Comparison of ENCODE assay signal across 25 cellular contexts in genomic region chr11:39177678-39178077, GRCh38.
"Had no signal": no experiment of that assay in that cellular context is flagged by ENCODE, and none has a peak within 500 bp of the region (broad histone marks: within the 10 kb centered on the region; RNA-seq: fewer than 3 reads in every experiment).

No MANE protein-coding gene starts in this region.

- H3K4me2 ChIP-seq: hepatocyte had no signal

- H2AFZ ChIP-seq: hepatocyte had no signal

- H3K4me3 ChIP-seq: colonic mucosa, coronary artery, dorsolateral prefrontal cortex, esophagus muscularis mucosa, esophagus squamous epithelium, gastrocnemius medialis, gastroesophageal sphincter, heart left ventricle, heart right ventricle, hepatocyte had no signal

- H3K27me3 ChIP-seq: colonic mucosa, dorsolateral prefrontal cortex, esophagus muscularis mucosa, esophagus squamous epithelium, foreskin keratinocyte, gastrocnemius medialis, gastroesophageal sphincter, heart left ventricle, heart right ventricle, hepatocyte had no signal

- ATAC-seq: effector memory CD8-positive, alpha-beta T cell; esophagus mucosa; foreskin keratinocyte; gastrocnemius medialis; gastroesophageal sphincter; heart left ventricle; heart right ventricle had no signal

- H3K9me3 ChIP-seq: colonic mucosa, esophagus muscularis mucosa, esophagus squamous epithelium, gastrocnemius medialis, gastroesophageal sphincter, heart left ventricle, heart right ventricle had no signal

- H3K79me2 ChIP-seq: hepatocyte had no signal

- H3K4me1 ChIP-seq: colonic mucosa, esophagus muscularis mucosa, esophagus squamous epithelium, foreskin keratinocyte, gastrocnemius medialis, gastroesophageal sphincter, heart left ventricle, heart right ventricle had no signal

- DNase-seq: colonic mucosa; cortex of kidney; dermis blood vessel endothelial cell; dorsolateral prefrontal cortex; effector CD4-positive, alpha-beta T cell; effector CD8-positive, alpha-beta T cell; effector memory CD8-positive, alpha-beta T cell; endodermal cell; erythroblast; esophagus squamous epithelium; foreskin fibroblast; foreskin keratinocyte; foreskin melanocyte; gastrocnemius medialis; glutamatergic neuron; head of caudate nucleus; heart left ventricle; heart right ventricle had no signal

- FAIRE-seq: endothelial cell of umbilical vein had no signal

- H3K36me3 ChIP-seq: colonic mucosa, esophagus muscularis mucosa, esophagus squamous epithelium, gastrocnemius medialis, gastroesophageal sphincter, heart left ventricle, heart right ventricle had no signal

- H3K27ac ChIP-seq: colonic mucosa, coronary artery, dorsolateral prefrontal cortex, epithelial cell of prostate, esophagus muscularis mucosa, esophagus squamous epithelium, foreskin keratinocyte, gastrocnemius medialis, gastroesophageal sphincter, heart left ventricle, heart right ventricle, hepatocyte had no signal
